16 cellular contexts compared by ENCODE assay signal in the genomic region with DNA sequence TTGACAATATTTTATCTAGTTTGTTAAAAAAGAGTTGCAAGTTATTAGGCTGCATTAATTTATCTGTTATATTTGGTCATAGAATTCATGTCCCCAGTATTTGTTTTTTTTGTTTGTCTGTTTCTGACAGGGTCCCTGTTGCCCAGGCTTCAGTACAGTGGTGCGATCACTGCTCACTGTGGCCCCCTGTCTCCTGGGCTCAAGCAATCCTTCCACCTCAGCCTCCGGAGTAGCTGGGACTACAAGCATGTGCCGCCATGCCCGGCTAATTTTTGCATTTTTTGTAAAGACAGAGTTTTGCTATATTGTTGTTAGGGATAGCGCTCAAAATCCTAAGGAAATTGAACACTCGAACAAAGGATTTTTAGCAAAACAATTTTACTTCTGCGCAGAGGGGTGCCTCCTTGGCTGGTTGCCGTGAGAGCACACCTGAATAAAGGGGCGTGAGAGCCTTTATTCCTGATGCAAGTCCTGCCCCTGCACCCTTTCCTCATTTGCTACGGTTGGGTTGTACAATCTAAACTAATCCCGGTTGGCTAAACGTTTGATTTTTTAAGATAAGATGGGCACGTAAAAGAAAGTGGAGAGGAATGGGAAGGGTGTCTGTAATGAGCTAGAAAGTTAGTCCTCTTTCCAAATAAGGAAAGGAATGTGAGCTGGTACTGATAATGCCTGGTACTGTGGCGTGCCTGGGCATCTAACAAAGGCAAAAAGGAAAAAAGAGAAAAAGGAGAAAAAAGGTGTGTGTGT.
A peak's percentile ranks its signal among the peaks of the same experiment; 100 is the strongest.
DNase-seq lines count a peak whose midpoint lies in the region; ATAC-seq and TF ChIP-seq lines count a peak whose summit lies in the region.
"Had no signal": no experiment of that assay in that cellular context is flagged by ENCODE, and none has a peak within 500 bp of the region (broad histone marks: within the 10 kb centered on the region; RNA-seq: fewer than 3 reads in every experiment).

No MANE protein-coding gene starts in this region.

- intact Hi-C loops in heart left ventricle (cut with DNase I) (loop anchor here in 3 of 10 donors (5.0 to 10.0 kb wide), 2 partner anchors 46 to 49 kb away; no protein-coding TSS in a partner anchor), Right ventricle myocardium inferior (cut with DNase I) (loop anchor here (10.0 kb wide), 1 partner anchor 46 kb away; no protein-coding TSS in a partner anchor)
- intact Hi-C loops in activated CD4-positive, alpha-beta memory T cell treated with anti-CD3 and anti-CD28 coated beads for 36 hours (cut with micrococcal nuclease), result no loop called here

- peak overlapping the region; percentile 70 for H2AK5ac ChIP-seq in mesenchymal stem cell (ENCODE audit: low read length, severe bottlenecking)

- DNase-seq in heart left ventricle, result no peak
- no peak for DNase-seq in Right ventricle myocardium inferior (ENCODE audit: missing footprints)
- DNase-seq in endothelial cell (ENCODE audit: low spot score), result peak; percentile 13
- no peak for DNase-seq in mesenchymal stem cell
- DNase-seq in globus pallidus (ENCODE audit: low spot score), result no peak
- DNase-seq in activated CD4-positive, alpha-beta memory T cell treated with anti-CD3 and anti-CD28 coated beads for 36 hours, result no peak
- DNase-seq in activated gamma-delta T cell (lab: John Stamatoyannopoulos, UW), result no peak
- DNase-seq: COR-L47; foreskin fibroblast; KBM-7; NK-92 treated with Interleukin-12 subunit alpha and Interleukin-12 subunit beta, amount 100 ng/mL, for 24 hours had no signal

- H3K4ac ChIP-seq in mesenchymal stem cell (ENCODE audit: low read depth in 1 of 2, low read length in 2 of 2), result no peak overlapping the region

- no peak overlapping the region for H3K14ac ChIP-seq in mesenchymal stem cell (ENCODE audit: low read length in 2 of 2)

- H3K18ac ChIP-seq in mesenchymal stem cell (ENCODE audit: low read depth in 1 of 2, low read length in 2 of 2), result peak overlapping the region in 1 of 2 experiments; percentile 24

- H3K36me3 Mint-ChIP-seq in endothelial cell (ENCODE audit: low read depth, unreplicated experiment), result no peaks in the 10 kb centered on the region
- H3K36me3 Mint-ChIP-seq in activated CD4-positive, alpha-beta memory T cell treated with anti-CD3 and anti-CD28 coated beads for 36 hours, result no peaks in the 10 kb centered on the region

- CTCF ChIA-PET in activated CD4-positive, alpha-beta memory T cell treated with anti-CD3 and anti-CD28 coated beads for 36 hours (lab: Charles Lee), result no interaction called here

- H3K4me3 ChIP-seq in heart left ventricle (peak overlapping the region in 7 of 12 donors; percentile 3 to 33 (median 15)), mesenchymal stem cell (ENCODE audit: insufficient read depth in 1 of 2, low read depth in 1 of 2, low read length in 2 of 2) (no peak overlapping the region)
- H3K4me3 ChIP-seq: A549, SK-N-MC, suprapubic skin had no signal

- H3K9ac ChIP-seq in mesenchymal stem cell (ENCODE audit: low read length), result no peak overlapping the region

- peaks cover 14% of the 10 kb centered on the region for H3K79me1 ChIP-seq in mesenchymal stem cell (replicated peaks; ENCODE audit: low read length, poor library complexity, severe bottlenecking)

- H3K9me3 Mint-ChIP-seq in endothelial cell (ENCODE audit: unreplicated experiment), result no peaks in the 10 kb centered on the region
- H3K9me3 Mint-ChIP-seq in activated CD4-positive, alpha-beta memory T cell treated with anti-CD3 and anti-CD28 coated beads for 36 hours, result no peaks in the 10 kb centered on the region

- no peak overlapping the region for H2AFZ ChIP-seq in mesenchymal stem cell (ENCODE audit: low read depth, low read length)

- H3K4me2 ChIP-seq in mesenchymal stem cell (ENCODE audit: low read length, poor library complexity, severe bottlenecking), result no peak overlapping the region
- H3K4me2 ChIP-seq: A549 had no signal

- H3K9me3 ChIP-seq in heart left ventricle (no peaks in the 10 kb centered on the region), mesenchymal stem cell (ENCODE audit: control insufficient read depth, low read length) (no peaks in the 10 kb centered on the region)
- H3K9me3 ChIP-seq: A549, suprapubic skin had no signal

- no peak overlapping the region for H4K8ac ChIP-seq in mesenchymal stem cell (ENCODE audit: low read length)

- H3K4me1 Mint-ChIP-seq in endothelial cell (ENCODE audit: unreplicated experiment), result peaks cover 3% of the 10 kb centered on the region
- H3K4me1 Mint-ChIP-seq in activated CD4-positive, alpha-beta memory T cell treated with anti-CD3 and anti-CD28 coated beads for 36 hours (ENCODE audit: low read depth), result no peaks in the 10 kb centered on the region

- peak overlapping the region; percentile 32 for H3K27ac Mint-ChIP-seq in endothelial cell (ENCODE audit: unreplicated experiment)
- no peak overlapping the region for H3K27ac Mint-ChIP-seq in activated CD4-positive, alpha-beta memory T cell treated with anti-CD3 and anti-CD28 coated beads for 36 hours
- H3K27ac Mint-ChIP-seq: activated naive CD8-positive, alpha-beta T cell had no signal

- H3K27me3 Mint-ChIP-seq in endothelial cell (ENCODE audit: unreplicated experiment), result peaks cover 3% of the 10 kb centered on the region
- no peaks in the 10 kb centered on the region for H3K27me3 Mint-ChIP-seq in activated CD4-positive, alpha-beta memory T cell treated with anti-CD3 and anti-CD28 coated beads for 36 hours
- H3K27me3 Mint-ChIP-seq: activated naive CD8-positive, alpha-beta T cell had no signal

- H3K36me3 ChIP-seq in heart left ventricle (no peaks in the 10 kb centered on the region), mesenchymal stem cell (ENCODE audit: control insufficient read depth in 1 of 2, insufficient read depth in 2 of 2, low read depth in 1 of 2, low read length in 2 of 2) (no peaks in the 10 kb centered on the region)
- H3K36me3 ChIP-seq: suprapubic skin had no signal

- H3K27ac ChIP-seq in heart left ventricle (peak overlapping the region in 7 of 12 donors; percentile 23 to 71 (median 57)), mesenchymal stem cell (ENCODE audit: low read length, poor library complexity, severe bottlenecking) (no peak overlapping the region)
- H3K27ac ChIP-seq: A549, SK-N-MC, suprapubic skin had no signal

- no peak for TF ChIP-seq POLR2A in heart left ventricle (IDR thresholded peaks at IDR 0.05)

- H3K23ac ChIP-seq in mesenchymal stem cell (ENCODE audit: low read length in 2 of 2), result no peak overlapping the region

- H2BK15ac ChIP-seq in mesenchymal stem cell (ENCODE audit: low read depth, poor library complexity, severe bottlenecking), result no peak overlapping the region

- no peak overlapping the region for H4K91ac ChIP-seq in mesenchymal stem cell (ENCODE audit: low read length)

- TF ChIP-seq CTCF in heart left ventricle (IDR thresholded peaks at IDR 0.05), result peak in 2 of 12 donors; percentile 16 to 34
- TF ChIP-seq CTCF in endothelial cell (IDR thresholded peaks at IDR 0.05; ENCODE audit: unreplicated experiment), result no peak

- POLR2A ChIA-PET in activated CD4-positive, alpha-beta memory T cell treated with anti-CD3 and anti-CD28 coated beads for 36 hours (lab: Charles Lee), result no interaction called here

- H3K27me3 ChIP-seq in heart left ventricle, result no peaks in the 10 kb centered on the region
- no peaks in the 10 kb centered on the region for H3K27me3 ChIP-seq in mesenchymal stem cell (ENCODE audit: control insufficient read depth in 1 of 2, insufficient read depth in 1 of 2, low read length in 2 of 2)
- H3K27me3 ChIP-seq: suprapubic skin had no signal

- peak overlapping the region; percentile 5 for H2BK120ac ChIP-seq in mesenchymal stem cell (ENCODE audit: low read depth, low read length)

- 57 to 67% (median 62%) methylated on average over 14 of the region's 14 CpGs for WGBS in heart left ventricle, 4 donors
- WGBS in mesenchymal stem cell, result 48% methylated on average over 14 of the region's 14 CpGs

- no peak overlapping the region for H2BK12ac ChIP-seq in mesenchymal stem cell (ENCODE audit: low read length in 2 of 2)

- ATAC-seq in heart left ventricle (peak in 3 of 4 donors; percentile 61 to 81 (median 65)), Right ventricle myocardium inferior (no peak), HG03025 (IDR thresholded peaks at IDR 0.05; ENCODE audit: low FRiP score, unreplicated experiment) (no peak)

- H2BK5ac ChIP-seq in mesenchymal stem cell (ENCODE audit: low read depth, low read length, poor library complexity, severe bottlenecking), result no peak overlapping the region

- no peak overlapping the region for H3K4me3 Mint-ChIP-seq in endothelial cell (ENCODE audit: unreplicated experiment)
- H3K4me3 Mint-ChIP-seq in activated CD4-positive, alpha-beta memory T cell treated with anti-CD3 and anti-CD28 coated beads for 36 hours, result no peak overlapping the region
- H3K4me3 Mint-ChIP-seq: activated naive CD8-positive, alpha-beta T cell had no signal

- H3K4me1 ChIP-seq in heart left ventricle, result peaks cover 0 to 12% (median 9%) of the 10 kb centered on the region in 12 donors
- H3K4me1 ChIP-seq in mesenchymal stem cell (ENCODE audit: control insufficient read depth, insufficient read depth, low read depth, low read length), result peaks cover 2% of the 10 kb centered on the region
- H3K4me1 ChIP-seq: A549 had no signal

Comparison
In these comparisons a context has a peak if more than half of its experiments do, and no peak if none do; other contexts are left out.
1. ATAC-seq: peak in heart left ventricle (3 of 4); none in Right ventricle myocardium inferior (single experiment) and HG03025 (single experiment).
2. H3K4me3 ChIP-seq: peak in heart left ventricle (7 of 12); none in mesenchymal stem cell (0 of 2).